ENCODE assay signal across 13 cellular contexts in the genomic region with DNA sequence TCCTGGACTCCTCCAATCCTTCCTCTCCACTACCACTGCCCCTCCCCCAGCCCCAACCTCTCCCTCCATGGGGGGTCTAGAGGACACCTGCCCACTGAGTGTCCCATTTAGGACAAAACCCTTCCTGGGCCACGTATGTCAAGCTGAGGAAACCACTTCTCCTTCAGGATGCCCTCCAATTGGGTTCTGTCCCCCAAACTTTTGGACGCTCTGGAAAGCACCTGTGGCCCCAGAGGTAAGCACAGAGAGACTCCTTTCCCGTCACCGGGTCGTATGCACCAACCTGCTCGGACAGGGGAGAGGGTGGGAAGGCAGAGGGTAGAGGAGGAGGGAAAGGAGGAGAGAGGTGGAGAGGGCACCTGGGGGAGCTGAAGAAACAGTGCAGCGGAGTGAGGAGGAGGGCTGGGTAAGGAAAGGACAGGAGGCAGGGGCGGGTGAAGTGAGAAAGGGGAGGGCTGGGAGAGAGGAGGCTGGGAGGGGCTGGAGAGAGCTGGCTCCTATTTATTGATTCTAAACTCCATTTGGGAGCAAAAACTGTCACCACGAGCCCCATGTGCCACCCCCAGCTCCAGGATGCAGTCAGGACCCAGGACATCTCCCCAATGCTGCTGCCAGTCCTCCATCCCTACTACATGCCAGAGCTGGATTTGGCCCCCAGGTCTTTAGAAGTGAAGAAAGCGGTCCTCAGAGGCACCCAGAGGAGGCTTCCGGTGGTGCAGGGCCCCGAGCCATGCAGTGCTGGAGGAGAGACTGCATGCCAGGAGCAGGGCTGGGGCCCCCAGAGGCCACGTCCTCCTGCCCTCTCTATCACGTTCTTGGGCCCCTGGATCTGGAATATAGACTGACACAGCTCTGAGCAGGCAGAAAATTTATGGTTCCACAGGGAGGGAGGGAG. TPM values are rescaled to one million over a fixed set of nuclear protein-coding genes. Genes with fewer than 3 reads are reported as not detected.
DNase-seq lines count a peak whose midpoint lies in the region; ATAC-seq and TF ChIP-seq lines count a peak whose summit lies in the region.
"Had no signal": no experiment of that assay in that cellular context is flagged by ENCODE, and none has a peak within 500 bp of the region (broad histone marks: within the 10 kb centered on the region; RNA-seq: fewer than 3 reads in every experiment).

No MANE protein-coding gene starts in this region.

- intact Hi-C loops in A673 (cut with micrococcal nuclease; ENCODE audit: unreplicated experiment) = no loop called here

- no peaks in the 10 kb centered on the region for H3K9me3 ChIP-seq in A673 (ENCODE audit: low read depth, low read length, poor library complexity, severe bottlenecking)

- H3K4me3 ChIP-seq in A673 (ENCODE audit: low read depth, low read length, poor library complexity, severe bottlenecking) (no peak overlapping the region), foreskin fibroblast (ENCODE audit: low read depth in 1 of 2, low read length in 2 of 2) (no peak overlapping the region)

- no TSS peak for BruUV-seq in A673 (replicated peaks; lab: Mats Ljungman, UMichigan)

- POLR2A ChIA-PET in A673 (lab: Charles Lee; ENCODE audit: low non-redundant PET) (no interaction called here), GM10248 (lab: Yijun Ruan, JAX) (no interaction called here)

- H3K27ac ChIP-seq in A673 (ENCODE audit: low read depth, low read length, poor library complexity, severe bottlenecking) = no peak overlapping the region

- CTCF ChIA-PET in A673 (lab: Charles Lee) (interaction anchor here (0.7 kb wide), 1 partner anchor 377 kb away, joined by 8 read pairs; no protein-coding TSS in a partner anchor), GM10248 (lab: Yijun Ruan, JAX) (interaction anchor here (1.0 kb wide), 1 partner anchor 8 kb away, joined by 5 read pairs; no protein-coding TSS in a partner anchor)

- peaks cover 57% of the 10 kb centered on the region for H3K27me3 ChIP-seq in A673 (replicated peaks; ENCODE audit: insufficient read depth, low read depth, low read length, poor library complexity)

- H3K36me3 ChIP-seq in A673 (ENCODE audit: insufficient read depth, low read length, poor library complexity, severe bottlenecking) = no peaks in the 10 kb centered on the region

- H3K4me1 ChIP-seq in A673 (ENCODE audit: insufficient read depth, low read length, poor library complexity, severe bottlenecking) = peaks cover 10% of the 10 kb centered on the region

- ATAC-seq in GM19023 (IDR thresholded peaks at IDR 0.05; ENCODE audit: unreplicated experiment) = no peak

- DNase-seq in A673 (ENCODE audit: low spot score) (no peak), GM10248 (ENCODE audit: extremely low spot score) (peak; percentile 51), OCI-M1 (lab: John Stamatoyannopoulos, UW) (peak; percentile 29), hepatic stellate cell (ENCODE audit: low spot score) (peak; percentile 57), Ammon's horn (ENCODE audit: low spot score) (no peak), foreskin fibroblast (no peak), KG1 (lab: John Stamatoyannopoulos, UW) (no peak)
- DNase-seq: DMS79 treated with DMSO at 0.1 percent for 48 hours, NCI-H446, T1000 had no signal

- TF ChIP-seq CTCF in A673 (conservative IDR thresholded peaks at IDR 0.05; ENCODE audit: low read depth, low read length) = peak; percentile 24; the same call in 1 of the 2 replicates
- no peak for TF ChIP-seq CTCF in GM10248 (IDR thresholded peaks at IDR 0.05; ENCODE audit: control extremely low read depth, extremely low read depth, low read depth, missing control alignments)
- TF ChIP-seq CTCF in foreskin fibroblast (IDR thresholded peaks at IDR 0.05; ENCODE audit: low read depth, low read length) = no peak

RNA-seq across cellular contexts. Expression of gene SLC22A12, which starts 53.6 kb away (rescaled TPM):
- total RNA-seq in A673 (2021) = not detected in 2 replicates
- total RNA-seq: endothelial cell of umbilical vein, lung microvascular endothelial cell had no signal

Comparison
In these comparisons a context has a peak if more than half of its experiments do, and no peak if none do; other contexts are left out.
1. DNase-seq: peak in GM10248 (single experiment), OCI-M1 (single experiment) and hepatic stellate cell (single experiment); none in A673 (single experiment), Ammon's horn (single experiment), foreskin fibroblast (0 of 2) and KG1 (single experiment).